8 cellular contexts compared by ENCODE assay signal in genomic region chr6:52324239-52324638, GRCh38.
"Had no signal": no experiment of that assay in that cellular context is flagged by ENCODE, and none has a peak within 500 bp of the region (broad histone marks: within the 10 kb centered on the region; RNA-seq: fewer than 3 reads in every experiment).

No MANE protein-coding gene starts in this region.

- H3K4me3 Mint-ChIP-seq: H9, IgD-negative memory B cell had no signal

- H3K9me3 Mint-ChIP-seq: H9, IgD-negative memory B cell had no signal

- H3K27ac ChIP-seq: GM23248 had no signal

- H3K4me3 ChIP-seq: GM23248 had no signal

- H3K27me3 Mint-ChIP-seq: IgD-negative memory B cell had no signal

- H3K9ac ChIP-seq: GM23248 had no signal

- DNase-seq: GM23248, GOT3, H9, HCEC 1CT, KG1 had no signal

- FAIRE-seq: H54, HTR-8/SVneo had no signal

- H2AFZ ChIP-seq: GM23248 had no signal

- H3K36me3 Mint-ChIP-seq: IgD-negative memory B cell had no signal
